In genomic region chr10:17793823-17794759, GRCh38 we compare ENCODE assay signal across 2 cellular contexts.
A peak's percentile ranks its signal among the peaks of the same experiment; 100 is the strongest.
TF ChIP-seq lines count a peak whose summit lies in the region.

No MANE protein-coding gene starts in this region.

TF ChIP-seq in endothelial cell of umbilical vein, 7 proteins besides CTCF, POLR2A, EP300 and RAD21:
- TF ChIP-seq GATA2 (IDR thresholded peaks at IDR 0.05; ENCODE audit: insufficient read depth, insufficient read length, low read depth, low read length) (no peak), FOS (IDR thresholded peaks at IDR 0.05; ENCODE audit: borderline replicate concordance, insufficient read depth, low read length) (peak; percentile 6), JUN (IDR thresholded peaks at IDR 0.05; ENCODE audit: borderline replicate concordance, insufficient read depth, insufficient read length, low read depth) (peak; percentile 7)

TF ChIP-seq in GM23338, 12 proteins besides CTCF, POLR2A, EP300 and RAD21:
- TF ChIP-seq, protein P1, sequence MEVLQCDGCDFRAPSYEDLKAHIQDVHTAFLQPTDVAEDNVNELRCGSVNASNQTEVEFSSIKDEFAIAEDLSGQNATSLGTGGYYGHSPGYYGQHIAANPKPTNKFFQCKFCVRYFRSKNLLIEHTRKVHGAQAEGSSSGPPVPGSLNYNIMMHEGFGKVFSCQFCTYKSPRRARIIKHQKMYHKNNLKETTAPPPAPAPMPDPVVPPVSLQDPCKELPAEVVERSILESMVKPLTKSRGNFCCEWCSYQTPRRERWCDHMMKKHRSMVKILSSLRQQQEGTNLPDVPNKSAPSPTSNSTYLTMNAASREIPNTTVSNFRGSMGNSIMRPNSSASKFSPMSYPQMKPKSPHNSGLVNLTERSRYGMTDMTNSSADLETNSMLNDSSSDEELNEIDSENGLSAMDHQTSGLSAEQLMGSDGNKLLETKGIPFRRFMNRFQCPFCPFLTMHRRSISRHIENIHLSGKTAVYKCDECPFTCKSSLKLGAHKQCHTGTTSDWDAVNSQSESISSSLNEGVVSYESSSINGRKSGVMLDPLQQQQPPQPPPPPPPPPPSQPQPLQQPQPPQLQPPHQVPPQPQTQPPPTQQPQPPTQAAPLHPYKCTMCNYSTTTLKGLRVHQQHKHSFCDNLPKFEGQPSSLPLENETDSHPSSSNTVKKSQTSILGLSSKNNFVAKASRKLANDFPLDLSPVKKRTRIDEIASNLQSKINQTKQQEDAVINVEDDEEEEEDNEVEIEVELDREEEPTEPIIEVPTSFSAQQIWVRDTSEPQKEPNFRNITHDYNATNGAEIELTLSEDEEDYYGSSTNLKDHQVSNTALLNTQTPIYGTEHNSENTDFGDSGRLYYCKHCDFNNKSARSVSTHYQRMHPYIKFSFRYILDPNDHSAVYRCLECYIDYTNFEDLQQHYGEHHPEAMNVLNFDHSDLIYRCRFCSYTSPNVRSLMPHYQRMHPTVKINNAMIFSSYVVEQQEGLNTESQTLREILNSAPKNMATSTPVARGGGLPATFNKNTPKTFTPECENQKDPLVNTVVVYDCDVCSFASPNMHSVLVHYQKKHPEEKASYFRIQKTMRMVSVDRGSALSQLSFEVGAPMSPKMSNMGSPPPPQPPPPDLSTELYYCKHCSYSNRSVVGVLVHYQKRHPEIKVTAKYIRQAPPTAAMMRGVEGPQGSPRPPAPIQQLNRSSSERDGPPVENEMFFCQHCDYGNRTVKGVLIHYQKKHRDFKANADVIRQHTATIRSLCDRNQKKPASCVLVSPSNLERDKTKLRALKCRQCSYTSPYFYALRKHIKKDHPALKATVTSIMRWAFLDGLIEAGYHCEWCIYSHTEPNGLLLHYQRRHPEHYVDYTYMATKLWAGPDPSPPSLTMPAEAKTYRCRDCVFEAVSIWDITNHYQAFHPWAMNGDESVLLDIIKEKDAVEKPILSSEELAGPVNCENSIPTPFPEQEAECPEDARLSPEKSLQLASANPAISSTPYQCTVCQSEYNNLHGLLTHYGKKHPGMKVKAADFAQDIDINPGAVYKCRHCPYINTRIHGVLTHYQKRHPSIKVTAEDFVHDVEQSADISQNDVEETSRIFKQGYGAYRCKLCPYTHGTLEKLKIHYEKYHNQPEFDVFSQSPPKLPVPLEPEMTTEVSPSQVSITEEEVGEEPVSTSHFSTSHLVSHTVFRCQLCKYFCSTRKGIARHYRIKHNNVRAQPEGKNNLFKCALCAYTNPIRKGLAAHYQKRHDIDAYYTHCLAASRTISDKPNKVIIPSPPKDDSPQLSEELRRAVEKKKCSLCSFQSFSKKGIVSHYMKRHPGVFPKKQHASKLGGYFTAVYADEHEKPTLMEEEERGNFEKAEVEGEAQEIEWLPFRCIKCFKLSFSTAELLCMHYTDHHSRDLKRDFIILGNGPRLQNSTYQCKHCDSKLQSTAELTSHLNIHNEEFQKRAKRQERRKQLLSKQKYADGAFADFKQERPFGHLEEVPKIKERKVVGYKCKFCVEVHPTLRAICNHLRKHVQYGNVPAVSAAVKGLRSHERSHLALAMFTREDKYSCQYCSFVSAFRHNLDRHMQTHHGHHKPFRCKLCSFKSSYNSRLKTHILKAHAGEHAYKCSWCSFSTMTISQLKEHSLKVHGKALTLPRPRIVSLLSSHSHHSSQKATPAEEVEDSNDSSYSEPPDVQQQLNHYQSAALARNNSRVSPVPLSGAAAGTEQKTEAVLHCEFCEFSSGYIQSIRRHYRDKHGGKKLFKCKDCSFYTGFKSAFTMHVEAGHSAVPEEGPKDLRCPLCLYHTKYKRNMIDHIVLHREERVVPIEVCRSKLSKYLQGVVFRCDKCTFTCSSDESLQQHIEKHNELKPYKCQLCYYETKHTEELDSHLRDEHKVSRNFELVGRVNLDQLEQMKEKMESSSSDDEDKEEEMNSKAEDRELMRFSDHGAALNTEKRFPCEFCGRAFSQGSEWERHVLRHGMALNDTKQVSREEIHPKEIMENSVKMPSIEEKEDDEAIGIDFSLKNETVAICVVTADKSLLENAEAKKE (CRISPR knock-in tag; IDR thresholded peaks at IDR 0.05), result no peak
- TF ChIP-seq CREB1 (CRISPR knock-in tag; IDR thresholded peaks at IDR 0.05; ENCODE audit: low read depth) (no peak), POLR2AphosphoS5 (IDR thresholded peaks at IDR 0.05; ENCODE audit: low read depth) (no peak), STAT1 (IDR thresholded peaks at IDR 0.05; ENCODE audit: unreplicated experiment) (no peak), EZH2 (IDR thresholded peaks at IDR 0.05; ENCODE audit: low read depth, unreplicated experiment) (no peak), ZNF114 (CRISPR knock-in tag; IDR thresholded peaks at IDR 0.05) (no peak), EZH2phosphoT487 (IDR thresholded peaks at IDR 0.05; ENCODE audit: unreplicated experiment) (no peak), NANOG (IDR thresholded peaks at IDR 0.05; ENCODE audit: borderline replicate concordance) (no peak), JUNB (IDR thresholded peaks at IDR 0.05; ENCODE audit: unreplicated experiment) (no peak), ZNF331 (CRISPR knock-in tag; IDR thresholded peaks at IDR 0.05; ENCODE audit: low read depth) (no peak)
- TF ChIP-seq, protein P2, sequence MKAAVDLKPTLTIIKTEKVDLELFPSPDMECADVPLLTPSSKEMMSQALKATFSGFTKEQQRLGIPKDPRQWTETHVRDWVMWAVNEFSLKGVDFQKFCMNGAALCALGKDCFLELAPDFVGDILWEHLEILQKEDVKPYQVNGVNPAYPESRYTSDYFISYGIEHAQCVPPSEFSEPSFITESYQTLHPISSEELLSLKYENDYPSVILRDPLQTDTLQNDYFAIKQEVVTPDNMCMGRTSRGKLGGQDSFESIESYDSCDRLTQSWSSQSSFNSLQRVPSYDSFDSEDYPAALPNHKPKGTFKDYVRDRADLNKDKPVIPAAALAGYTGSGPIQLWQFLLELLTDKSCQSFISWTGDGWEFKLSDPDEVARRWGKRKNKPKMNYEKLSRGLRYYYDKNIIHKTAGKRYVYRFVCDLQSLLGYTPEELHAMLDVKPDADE (IDR thresholded peaks at IDR 0.05), result no peak
- TF ChIP-seq, protein P3, sequence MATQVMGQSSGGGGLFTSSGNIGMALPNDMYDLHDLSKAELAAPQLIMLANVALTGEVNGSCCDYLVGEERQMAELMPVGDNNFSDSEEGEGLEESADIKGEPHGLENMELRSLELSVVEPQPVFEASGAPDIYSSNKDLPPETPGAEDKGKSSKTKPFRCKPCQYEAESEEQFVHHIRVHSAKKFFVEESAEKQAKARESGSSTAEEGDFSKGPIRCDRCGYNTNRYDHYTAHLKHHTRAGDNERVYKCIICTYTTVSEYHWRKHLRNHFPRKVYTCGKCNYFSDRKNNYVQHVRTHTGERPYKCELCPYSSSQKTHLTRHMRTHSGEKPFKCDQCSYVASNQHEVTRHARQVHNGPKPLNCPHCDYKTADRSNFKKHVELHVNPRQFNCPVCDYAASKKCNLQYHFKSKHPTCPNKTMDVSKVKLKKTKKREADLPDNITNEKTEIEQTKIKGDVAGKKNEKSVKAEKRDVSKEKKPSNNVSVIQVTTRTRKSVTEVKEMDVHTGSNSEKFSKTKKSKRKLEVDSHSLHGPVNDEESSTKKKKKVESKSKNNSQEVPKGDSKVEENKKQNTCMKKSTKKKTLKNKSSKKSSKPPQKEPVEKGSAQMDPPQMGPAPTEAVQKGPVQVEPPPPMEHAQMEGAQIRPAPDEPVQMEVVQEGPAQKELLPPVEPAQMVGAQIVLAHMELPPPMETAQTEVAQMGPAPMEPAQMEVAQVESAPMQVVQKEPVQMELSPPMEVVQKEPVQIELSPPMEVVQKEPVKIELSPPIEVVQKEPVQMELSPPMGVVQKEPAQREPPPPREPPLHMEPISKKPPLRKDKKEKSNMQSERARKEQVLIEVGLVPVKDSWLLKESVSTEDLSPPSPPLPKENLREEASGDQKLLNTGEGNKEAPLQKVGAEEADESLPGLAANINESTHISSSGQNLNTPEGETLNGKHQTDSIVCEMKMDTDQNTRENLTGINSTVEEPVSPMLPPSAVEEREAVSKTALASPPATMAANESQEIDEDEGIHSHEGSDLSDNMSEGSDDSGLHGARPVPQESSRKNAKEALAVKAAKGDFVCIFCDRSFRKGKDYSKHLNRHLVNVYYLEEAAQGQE (IDR thresholded peaks at IDR 0.05; ENCODE audit: unreplicated experiment), result no peak
